Comparison of ENCODE assay signal across 21 cellular contexts in the genomic region with DNA sequence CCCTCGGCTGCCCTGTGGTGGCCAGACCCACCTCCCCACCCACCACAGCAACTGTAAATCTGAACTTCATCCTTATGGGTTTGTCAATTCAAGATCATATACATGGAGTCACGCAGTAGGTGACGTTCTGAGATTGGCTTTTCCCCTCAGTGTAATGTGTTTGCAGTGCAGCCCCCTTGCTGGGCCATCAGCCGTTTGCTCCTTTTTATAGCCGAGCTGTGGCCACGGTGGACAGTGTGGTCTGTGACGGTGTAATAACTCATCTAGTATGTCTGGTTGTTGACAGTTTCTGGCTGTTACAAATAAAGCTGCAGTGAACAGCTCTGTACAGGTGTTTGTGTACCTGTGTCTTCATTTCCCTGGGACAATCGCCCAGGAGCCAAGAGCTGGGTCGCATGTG. TPM values are rescaled to one million over a fixed set of nuclear protein-coding genes. Genes with fewer than 3 reads are reported as not detected.
"Had no signal": no experiment of that assay in that cellular context is flagged by ENCODE, and none has a peak within 500 bp of the region (broad histone marks: within the 10 kb centered on the region; RNA-seq: fewer than 3 reads in every experiment).

No MANE protein-coding gene starts in this region.

- H3K9me3 Mint-ChIP-seq: immature natural killer cell, nephron had no signal

- H3K9ac ChIP-seq: parathyroid adenoma had no signal

- ATAC-seq: foreskin keratinocyte, left cardiac atrium, lower lobe of right lung, psoas muscle, sciatic nerve had no signal

- DNase-seq: colonic mucosa; dermis blood vessel endothelial cell; foreskin keratinocyte; left cardiac atrium; left ventricle myocardium inferior; lower lobe of right lung; midbrain; naive B cell; stimulated activated naive CD4-positive, alpha-beta T cell; stomach; substantia nigra; transverse colon had no signal

- H3K4me3 ChIP-seq: colonic mucosa, left ventricle myocardium inferior, lower lobe of right lung, psoas muscle, skin epidermis, stomach, thoracic aorta, transverse colon had no signal

- H3K79me2 ChIP-seq: parathyroid adenoma had no signal

- H3K4me1 Mint-ChIP-seq: immature natural killer cell had no signal

- H2AFZ ChIP-seq: parathyroid adenoma had no signal

- H3K4me3 Mint-ChIP-seq: immature natural killer cell, memory B cell, naive B cell, nephron had no signal

- H3K27ac ChIP-seq: colonic mucosa, foreskin keratinocyte, left ventricle myocardium inferior, lower lobe of right lung, parathyroid adenoma, psoas muscle, skin epidermis, stomach, thoracic aorta, transverse colon had no signal

- H3K27ac Mint-ChIP-seq: memory B cell, naive B cell, nephron had no signal

- H3K27me3 ChIP-seq: colonic mucosa, stomach, transverse colon had no signal

- H3K9me3 ChIP-seq: colonic mucosa, left ventricle myocardium inferior, lower lobe of right lung, psoas muscle, stomach, thoracic aorta, transverse colon had no signal

- H3K4me1 ChIP-seq: colonic mucosa, foreskin keratinocyte, left ventricle myocardium inferior, parathyroid adenoma, psoas muscle had no signal

- H3K36me3 Mint-ChIP-seq: immature natural killer cell, memory B cell, naive B cell had no signal

- H3K36me3 ChIP-seq: colonic mucosa, left ventricle myocardium inferior, lower lobe of right lung, stomach, thoracic aorta, transverse colon had no signal

RNA-seq across cellular contexts. Expression of gene HTRA3, which starts 10.7 kb away (rescaled TPM):
- total RNA-seq: foreskin keratinocyte had no signal
- polyA plus RNA-seq: foreskin keratinocyte, immature natural killer cell, keratinocyte had no signal
